Comparison of ENCODE assay signal across 8 cellular contexts in genomic region chr16:19113577-19114358, GRCh38. TPM values are rescaled to one million over a fixed set of nuclear protein-coding genes. Genes with fewer than 3 reads are reported as not detected.
DNase-seq lines count a peak whose midpoint lies in the region; ATAC-seq and TF ChIP-seq lines count a peak whose summit lies in the region.

Gene ITPRIPL2 (plus strand): TSS chr16:19113964. CDS start chr16:19114462, 498 bp downstream.

- peaks cover 9 to 22% of the 10 kb centered on the region in 2 donors for H3K36me3 ChIP-seq in ascending aorta

- peak within 1 kb of the TSS; percentile 75 to 92 for H3K4me3 ChIP-seq in ascending aorta

- intact Hi-C loops in ascending aorta (cut with DNase I) = loop anchor here (1.0 kb wide), 2 partner anchors 27 to 46 kb away; partner anchors contain the start of gene COQ7
- intact Hi-C loops in left cardiac atrium (cut with DNase I) = no loop called here

- DNase-seq in Ammon's horn (ENCODE audit: low spot score) = peak; percentile 68
- peak; percentile 42 for DNase-seq in NCI-H2196 treated with DMSO at 0.1 percent for 48 hours (lab: John Stamatoyannopoulos, UW; ENCODE audit: unreplicated experiment)
- DNase-seq in ascending aorta (ENCODE audit: low spot score in 2 of 2) = peak; percentile 54 to 94
- peak; percentile 94 for DNase-seq in left cardiac atrium
- DNase-seq in pons (ENCODE audit: low spot score) = peak; percentile 44

- H3K9me3 ChIP-seq in ascending aorta = no peaks in the 10 kb centered on the region

- H3K4me1 ChIP-seq in ascending aorta = peaks cover 12 to 38% of the 10 kb centered on the region in 2 donors

- peak in 1 of 3 experiments; percentile 16 for TF ChIP-seq CTCF in ascending aorta (IDR thresholded peaks at IDR 0.05)

- ATAC-seq in GM18502 (IDR thresholded peaks at IDR 0.05; ENCODE audit: poor library complexity, unreplicated experiment) = peak; percentile 39
- ATAC-seq in left cardiac atrium = peak; percentile 87 to 89
- ATAC-seq in GM21526 (IDR thresholded peaks at IDR 0.05; ENCODE audit: low FRiP score, unreplicated experiment) = no peak
- ATAC-seq in GM21423 (IDR thresholded peaks at IDR 0.05; ENCODE audit: unreplicated experiment) = no peak

- peak within 1 kb of the TSS; percentile 98 to 99 for H3K27ac ChIP-seq in ascending aorta

- no peaks in the 10 kb centered on the region for H3K27me3 ChIP-seq in ascending aorta

RNA-seq across cellular contexts. Expression of gene ITPRIPL2, which starts in this region (rescaled TPM):
- total RNA-seq in ascending aorta (94.5 TPM), left cardiac atrium (10 to 100 TPM; 23.3 to 40.7 TPM)

Comparison
In these comparisons a context has a peak if more than half of its experiments do, and no peak if none do; other contexts are left out.
1. DNase-seq: peak in every context shown above with its lines; median percentile 94 in left cardiac atrium; 74 in ascending aorta; 68 in Ammon's horn; 44 in pons; 42 in NCI-H2196 treated with DMSO at 0.1 percent for 48 hours.
2. ATAC-seq: peak in GM18502 (single experiment) and left cardiac atrium (2 of 2); none in GM21526 (single experiment) and GM21423 (single experiment).